Comparison of ENCODE assay signal across 8 cellular contexts in the genomic region with DNA sequence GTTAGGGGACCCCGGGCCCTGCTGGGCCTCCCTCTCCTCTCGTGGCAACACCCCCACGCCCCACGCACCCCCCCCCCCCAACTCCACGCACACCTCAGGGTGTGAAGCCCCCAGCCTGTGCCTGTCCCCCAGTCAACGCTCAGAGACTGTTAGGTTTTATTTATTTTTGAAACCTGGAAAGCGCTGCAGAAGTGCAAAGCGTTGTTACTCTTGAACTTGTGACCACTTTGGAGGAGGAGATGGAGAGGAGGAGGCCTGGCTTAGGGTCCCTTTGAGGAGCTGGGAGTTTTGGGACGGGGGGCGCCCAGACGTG. TPM values are rescaled to one million over a fixed set of nuclear protein-coding genes. Genes with fewer than 3 reads are reported as not detected.
DNase-seq lines count a peak whose midpoint lies in the region; ATAC-seq and TF ChIP-seq lines count a peak whose summit lies in the region.

No MANE protein-coding gene starts in this region.

- DNase-seq in CD8-positive, alpha-beta memory T cell = peak in 1 of 5 donors; percentile 47
- no peak for DNase-seq in RWPE1 (ENCODE audit: low spot score)
- no peak for DNase-seq in NCI-H226

- H3K4me3 Mint-ChIP-seq in CD8-positive, alpha-beta memory T cell = peak overlapping the region; percentile 98 to 100 (median 99)

- peak overlapping the region; percentile 93 for H3K4me3 ChIP-seq in CD8-positive, alpha-beta memory T cell (ENCODE audit: low read length)
- H3K4me3 ChIP-seq in esophagus (ENCODE audit: low read depth in 1 of 2, low read length in 2 of 2) = peak overlapping the region; percentile 46 to 65
- H3K4me3 ChIP-seq in neuron (ENCODE audit: low read length) = peak overlapping the region; percentile 63

- TF ChIP-seq CTCF in RWPE1 (conservative IDR thresholded peaks at IDR 0.05; ENCODE audit: low read depth) = no peak

- H3K36me3 Mint-ChIP-seq in CD8-positive, alpha-beta memory T cell = peaks cover 16 to 57% (median 17%) of the 10 kb centered on the region in 3 donors

- no peaks in the 10 kb centered on the region for H3K27me3 ChIP-seq in CD8-positive, alpha-beta memory T cell (ENCODE audit: insufficient read depth, low read length, poor library complexity, severe bottlenecking)
- H3K27me3 ChIP-seq in esophagus (ENCODE audit: control insufficient read depth in 1 of 2, insufficient read depth in 2 of 2, low read length in 2 of 2) (no peaks in the 10 kb centered on the region), neuron (ENCODE audit: insufficient read depth, low read length) (no peaks in the 10 kb centered on the region)

- 1 to 5% methylated on average over 6 to 10 of the region's 11 CpGs for WGBS in esophagus, 2 donors

- H3K27ac ChIP-seq in CD8-positive, alpha-beta memory T cell (ENCODE audit: low read depth, low read length) = peak overlapping the region; percentile 98
- H3K27ac ChIP-seq in RWPE1 (peak overlapping the region; percentile 85), esophagus (ENCODE audit: low read depth in 2 of 2, low read length in 1 of 2) (peak overlapping the region; percentile 91 to 92)

- peaks cover 59% of the 10 kb centered on the region for H3K4me1 ChIP-seq in CD8-positive, alpha-beta memory T cell (ENCODE audit: insufficient read depth, low read length)
- H3K4me1 ChIP-seq in esophagus (ENCODE audit: control insufficient read depth in 2 of 2, insufficient read depth in 2 of 2, low read length in 1 of 2) (peaks cover 0 to 2% of the 10 kb centered on the region in 2 donors), neuron (ENCODE audit: insufficient read depth, low read length) (peaks cover 21% of the 10 kb centered on the region)

- no peak for ATAC-seq in HG03378 (IDR thresholded peaks at IDR 0.05; ENCODE audit: unreplicated experiment)
- no peak for ATAC-seq in GM19328 (IDR thresholded peaks at IDR 0.05; ENCODE audit: unreplicated experiment)
- ATAC-seq in HG03097 (IDR thresholded peaks at IDR 0.05; ENCODE audit: low FRiP score, unreplicated experiment) = no peak

- H3K4me1 Mint-ChIP-seq in CD8-positive, alpha-beta memory T cell = peaks cover 62 to 78% (median 72%) of the 10 kb centered on the region in 3 donors

- H3K9me3 ChIP-seq in CD8-positive, alpha-beta memory T cell (ENCODE audit: low read length) = no peaks in the 10 kb centered on the region
- H3K9me3 ChIP-seq in esophagus (ENCODE audit: control insufficient read depth in 2 of 2, insufficient read depth in 1 of 2, low read depth in 1 of 2, low read length in 1 of 2) (no peaks in the 10 kb centered on the region), neuron (ENCODE audit: low read length) (no peaks in the 10 kb centered on the region)

- peaks cover 0 to 15% of the 10 kb centered on the region in 2 donors for H3K27me3 Mint-ChIP-seq in CD8-positive, alpha-beta memory T cell

- peak overlapping the region; percentile 75 for H2AFZ ChIP-seq in neuron (ENCODE audit: low read depth, low read length)

- peaks cover 26% of the 10 kb centered on the region for H3K36me3 ChIP-seq in CD8-positive, alpha-beta memory T cell (ENCODE audit: insufficient read depth, low read length)
- H3K36me3 ChIP-seq in esophagus (ENCODE audit: control insufficient read depth in 2 of 2, insufficient read depth in 2 of 2, low read length in 1 of 2) (no peaks in the 10 kb centered on the region), neuron (ENCODE audit: insufficient read depth, low read length) (peaks cover 12% of the 10 kb centered on the region)

- H3K27ac Mint-ChIP-seq in CD8-positive, alpha-beta memory T cell = peak overlapping the region; percentile 98 to 100 (median 100)

- POLR2A ChIA-PET in CD8-positive, alpha-beta memory T cell (lab: Charles Lee) = interaction anchor here (0.5 to 7.4 kb wide), 17 partner anchors 9 to 339 kb away, joined by 3 to 146 read pairs (median 8); a partner anchor contains a TSS
- POLR2A ChIA-PET in RWPE1 (lab: Yijun Ruan, JAX; ENCODE audit: low non-redundant PET) = interaction anchor here (1.4 kb wide), 1 partner anchor 43 kb away, joined by 4 read pairs; no protein-coding TSS in a partner anchor

- CTCF ChIA-PET in CD8-positive, alpha-beta memory T cell (lab: Charles Lee) = interaction anchor here (1.2 to 6.7 kb wide), 10 partner anchors 8 to 80 kb away, joined by 3 to 55 read pairs (median 8); a partner anchor contains a TSS
- CTCF ChIA-PET in RWPE1 (lab: Yijun Ruan, JAX) = no interaction called here

- H3K9me3 Mint-ChIP-seq in CD8-positive, alpha-beta memory T cell = no peaks in the 10 kb centered on the region

RNA-seq across cellular contexts. Expression of a gene that starts 0.9 kb away (rescaled TPM):
- total RNA-seq in CD8-positive, alpha-beta memory T cell = 10 to 100 TPM; 32.2 to 35.3 TPM
- polyA plus RNA-seq in CD8-positive, alpha-beta memory T cell = 350 TPM
- polyA plus RNA-seq in esophagus = 10 to 100 TPM; 11.5 to 15.5 TPM

RNA-seq across cellular contexts. Expression of a gene that starts 54.8 kb away (rescaled TPM):
- 10 to 100 TPM; 32.4 to 35.6 TPM for total RNA-seq in CD8-positive, alpha-beta memory T cell
- polyA plus RNA-seq in CD8-positive, alpha-beta memory T cell = 18.1 TPM
- polyA plus RNA-seq in esophagus = 1 to 10 TPM; 5.2 to 6.0 TPM

Comparison
In these comparisons a context has a peak if more than half of its experiments do, and no peak if none do; other contexts are left out.
1. RNA of a gene that starts 0.9 kb away (polyA plus RNA-seq): 350 TPM in CD8-positive, alpha-beta memory T cell (single experiment); 11.5 to 15.5 TPM in esophagus; every median in the first group is over 10 times any median in the second.
2. Peak in every context shown above with its lines, with median percentiles within 50 percentile points of each other: H3K27ac ChIP-seq and H3K4me3 ChIP-seq.